Comparison of ENCODE assay signal across 26 cellular contexts in the genomic region with DNA sequence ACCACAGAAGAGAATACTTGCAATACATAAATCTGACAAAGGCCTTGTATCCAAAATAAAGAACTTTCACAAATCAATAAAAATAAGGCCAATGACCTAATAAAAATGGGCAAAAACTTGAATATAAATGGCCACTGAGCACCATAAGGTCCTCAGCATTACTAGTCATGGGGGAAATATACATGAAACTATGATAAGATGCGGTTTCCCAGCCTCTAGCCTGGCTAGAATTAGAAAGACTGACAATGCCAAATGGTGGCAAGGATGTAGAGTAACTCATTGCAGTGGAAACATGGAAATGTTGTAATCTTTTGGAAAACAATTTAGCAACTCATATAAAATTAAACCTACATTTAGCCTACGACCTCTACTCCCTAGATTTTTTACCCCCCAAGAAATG.
DNase-seq lines count a peak whose midpoint lies in the region; FAIRE-seq and TF ChIP-seq lines count a peak whose summit lies in the region.
"Had no signal": no experiment of that assay in that cellular context is flagged by ENCODE, and none has a peak within 500 bp of the region (broad histone marks: within the 10 kb centered on the region; RNA-seq: fewer than 3 reads in every experiment).

No MANE protein-coding gene starts in this region.

- peaks cover 16% of the 10 kb centered on the region for H3K4me1 ChIP-seq in astrocyte (ENCODE audit: insufficient read depth, low read length)
- H3K4me1 ChIP-seq: HAP-1, sigmoid colon, testis had no signal

- no peak overlapping the region for H3K9ac ChIP-seq in astrocyte (ENCODE audit: low read length)

- H2AFZ ChIP-seq in astrocyte (ENCODE audit: low read depth, low read length), result no peak overlapping the region
- H2AFZ ChIP-seq: PC-9 had no signal

- peak overlapping the region; percentile 19 for H3K27ac Mint-ChIP-seq in astrocyte (ENCODE audit: unreplicated experiment)
- H3K27ac Mint-ChIP-seq: mesothelial cell of epicardium; nephron progenitor cell; stimulated activated memory B cell treated with anti-CD40 and anti-IgM and Interleukin-4, amounts not matched to agents 10 μg/mL and 1 μg/mL and 100 μg/mL, for 72 hours had no signal

- H3K79me2 ChIP-seq in astrocyte (ENCODE audit: insufficient read depth, low read length), result no peaks in the 10 kb centered on the region

- FAIRE-seq in A204.1 (lab: Jason Lieb, UNC), result peak; percentile 98
- no peak for FAIRE-seq in astrocyte (lab: Jason Lieb, UNC)
- FAIRE-seq: GM12891 had no signal

- no peaks in the 10 kb centered on the region for H3K27me3 Mint-ChIP-seq in astrocyte (ENCODE audit: low read depth, unreplicated experiment)
- H3K27me3 Mint-ChIP-seq: stimulated activated memory B cell treated with anti-CD40 and anti-IgM and Interleukin-4, amounts not matched to agents 10 μg/mL and 1 μg/mL and 100 μg/mL, for 72 hours had no signal

- H3K4me1 Mint-ChIP-seq in astrocyte (ENCODE audit: low read depth, unreplicated experiment), result peaks cover 32% of the 10 kb centered on the region
- H3K4me1 Mint-ChIP-seq: nephron progenitor cell; stimulated activated memory B cell treated with anti-CD40 and anti-IgM and Interleukin-4, amounts not matched to agents 10 μg/mL and 1 μg/mL and 100 μg/mL, for 72 hours had no signal

- H3K9me3 Mint-ChIP-seq in astrocyte (ENCODE audit: unreplicated experiment), result no peaks in the 10 kb centered on the region
- H3K9me3 Mint-ChIP-seq: mesothelial cell of epicardium; nephron progenitor cell; stimulated activated memory B cell treated with anti-CD40 and anti-IgM and Interleukin-4, amounts not matched to agents 10 μg/mL and 1 μg/mL and 100 μg/mL, for 72 hours had no signal

- H3K4me2 ChIP-seq in astrocyte (ENCODE audit: low read length), result no peak overlapping the region
- H3K4me2 ChIP-seq: PC-9 had no signal

- no peaks in the 10 kb centered on the region for H3K36me3 ChIP-seq in astrocyte (ENCODE audit: insufficient read depth, low read length)
- H3K36me3 ChIP-seq: HAP-1, MG63, sigmoid colon had no signal

- no peaks in the 10 kb centered on the region for H4K20me1 ChIP-seq in astrocyte (ENCODE audit: insufficient read depth, low read length)

- no peaks in the 10 kb centered on the region for H3K9me3 ChIP-seq in astrocyte (ENCODE audit: insufficient read depth, low read depth, low read length)
- H3K9me3 ChIP-seq: HAP-1, MG63, sigmoid colon, testis had no signal

- H3K27me3 ChIP-seq in astrocyte (ENCODE audit: insufficient read depth, low read length), result no peaks in the 10 kb centered on the region
- H3K27me3 ChIP-seq: MG63, sigmoid colon, testis had no signal

- no peak overlapping the region for H3K4me3 Mint-ChIP-seq in astrocyte (ENCODE audit: unreplicated experiment)
- H3K4me3 Mint-ChIP-seq: mesothelial cell of epicardium; nephron progenitor cell; stimulated activated memory B cell treated with anti-CD40 and anti-IgM and Interleukin-4, amounts not matched to agents 10 μg/mL and 1 μg/mL and 100 μg/mL, for 72 hours had no signal

- TF ChIP-seq CTCF in astrocyte (IDR thresholded peaks at IDR 0.05; ENCODE audit: insufficient read depth, low read depth, low read length), result no peak
- no peak for TF ChIP-seq CTCF in fibroblast of villous mesenchyme (IDR thresholded peaks at IDR 0.05; ENCODE audit: insufficient read depth, low read depth, low read length)

- no peaks in the 10 kb centered on the region for H3K36me3 Mint-ChIP-seq in astrocyte (ENCODE audit: low read depth, unreplicated experiment)

- no peak overlapping the region for H3K27ac ChIP-seq in astrocyte (ENCODE audit: low read depth, low read length)
- H3K27ac ChIP-seq: PC-9, sigmoid colon, testis, WERI-Rb-1 had no signal

- no peak overlapping the region for H3K4me3 ChIP-seq in astrocyte (ENCODE audit: insufficient read depth, low read depth, low read length)
- H3K4me3 ChIP-seq in fibroblast of villous mesenchyme (ENCODE audit: low read depth, low read length), result no peak overlapping the region
- H3K4me3 ChIP-seq: HAP-1, MG63, PC-9, sigmoid colon, testis had no signal

- DNase-seq in HCEC 1CT, result peak; percentile 57
- DNase-seq in astrocyte (ENCODE audit: low read depth), result peak; percentile 57
- peak; percentile 55 for DNase-seq in fibroblast of villous mesenchyme (ENCODE audit: low read depth)
- no peak for DNase-seq in ureter (ENCODE audit: low spot score)
- no peak for DNase-seq in NCI-H345 treated with DMSO at 0.1 percent for 48 hours (lab: John Stamatoyannopoulos, UW; ENCODE audit: unreplicated experiment)
- no peak for DNase-seq in NCI-H1694 (lab: John Stamatoyannopoulos, UW)
- no peak for DNase-seq in iPS-NIHi11 (ENCODE audit: low spot score)
- DNase-seq: activated CD4-positive, alpha-beta T cell treated with anti-CD3 and anti-CD28 coated beads, Interleukin-2, amount 50 U/mL, for 48 hours; activated effector memory CD4-positive, alpha-beta T cell treated with anti-CD3 and anti-CD28 coated beads, Interleukin-2, amount 50 U/mL, for 16 hours; caudate nucleus; erythroblast; left colon; MG63; NCI-H1694 treated with DMSO at 0.1 percent for 48 hours; NCI-H774; nephron progenitor cell; PC-9; sigmoid colon; T-helper 2 cell; testis; WERI-Rb-1 had no signal

Comparison
In these comparisons a context has a peak if more than half of its experiments do, and no peak if none do; other contexts are left out.
1. DNase-seq: peak in HCEC 1CT (single experiment), astrocyte (single experiment) and fibroblast of villous mesenchyme (single experiment); none in ureter (single experiment), NCI-H345 treated with DMSO at 0.1 percent for 48 hours (single experiment), NCI-H1694 (single experiment) and iPS-NIHi11 (single experiment).